In the genomic region with DNA sequence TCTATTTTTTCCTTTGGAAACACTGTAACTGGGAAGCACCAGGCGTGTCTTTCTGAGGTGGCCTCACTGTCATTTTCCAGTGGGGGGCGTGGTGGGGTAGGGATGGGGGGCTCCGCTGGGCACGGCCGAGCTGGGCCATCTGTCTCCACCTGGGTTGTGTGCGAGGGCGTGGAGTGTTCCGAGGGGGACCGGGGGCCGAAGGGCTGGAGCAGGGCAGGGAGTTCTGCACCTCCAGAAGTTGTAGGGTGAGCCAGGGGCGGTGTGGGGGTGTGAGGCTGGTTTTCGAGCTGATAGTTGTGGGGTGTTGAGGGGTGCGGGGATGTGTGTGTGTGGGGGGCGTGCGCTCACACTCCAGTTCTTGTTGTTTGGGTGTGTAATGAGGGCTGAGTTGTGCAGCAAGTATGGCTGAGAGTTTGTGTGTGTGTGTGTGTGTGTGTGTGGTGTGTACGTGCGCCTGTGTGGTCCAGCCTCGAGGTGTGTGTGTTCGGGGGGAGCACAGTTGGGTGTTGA, we compare ENCODE assay signal across 1 cellular context.
TF ChIP-seq lines count a peak whose summit lies in the region.

No MANE protein-coding gene starts in this region.

TF ChIP-seq in GM23338, 12 proteins besides CTCF, POLR2A, EP300 and RAD21 (continued from another document):
- no peak for TF ChIP-seq ZNF462 (CRISPR knock-in tag; IDR thresholded peaks at IDR 0.05)
- TF ChIP-seq EZH2 (IDR thresholded peaks at IDR 0.05; ENCODE audit: low read depth, unreplicated experiment) = no peak
- TF ChIP-seq REST (IDR thresholded peaks at IDR 0.05; ENCODE audit: unreplicated experiment) = no peak
- TF ChIP-seq CREB1 (CRISPR knock-in tag; IDR thresholded peaks at IDR 0.05; ENCODE audit: low read depth) = no peak
TF ChIP-seq in GM23338: peak in this region for 0.
